29 cellular contexts compared by ENCODE assay signal in genomic region chr1:168959382-168959781, GRCh38.
"Had no signal": no experiment of that assay in that cellular context is flagged by ENCODE, and none has a peak within 500 bp of the region (broad histone marks: within the 10 kb centered on the region; RNA-seq: fewer than 3 reads in every experiment).

No MANE protein-coding gene starts in this region.

- H3K9ac ChIP-seq: neural progenitor cell had no signal

- H2AFZ ChIP-seq: neural progenitor cell had no signal

- H3K4me1 ChIP-seq: left lung, lower lobe of right lung, neural progenitor cell, sigmoid colon, testis, thyroid gland, upper lobe of left lung, vagina had no signal

- H3K36me3 ChIP-seq: heart right ventricle, left lung, lower lobe of right lung, neural progenitor cell, neutrophil, sigmoid colon, stomach, thyroid gland, transverse colon, upper lobe of left lung, vagina had no signal

- DNase-seq: heart right ventricle; hippocampal formation; kidney glomerular epithelial cell; left cardiac atrium; left lung; lower lobe of right lung; mammary epithelial cell; naive B cell; natural killer cell; nephron progenitor cell; occipital lobe; retina; right cardiac atrium; sigmoid colon; stimulated activated CD4-positive, alpha-beta T cell treated with anti-CD3 and anti-CD28 coated beads, Interleukin-12 subunit alpha, Interleukin-12 subunit beta, amount 100 ng/mL, for 4 hours; stimulated activated CD4-positive, alpha-beta T cell treated with anti-CD3 and anti-CD28 coated beads, Interleukin-15, amount 100 ng/mL, for 24 hours; stimulated activated CD4-positive, alpha-beta T cell treated with anti-CD3 and anti-CD28 coated beads, Interleukin-2, amount 100 ng/mL, for 24 hours; stimulated activated CD4-positive, alpha-beta T cell treated with anti-CD3 and anti-CD28 coated beads, Interleukin-4, amount 100 ng/mL, for 1 hour; stimulated activated naive B cell treated with anti-CD40 and anti-IgM and Interleukin-4, amounts not matched to agents 10 μg/mL and 1 μg/mL and 100 μg/mL, for 72 hours; stimulated activated naive CD8-positive, alpha-beta T cell treated with anti-CD3 and anti-CD28 coated beads, Interleukin-15, Interleukin-2, amounts not matched to agents 100 U/mL and 50 U/mL, for 24 hours; stomach; testis; thyroid gland; transverse colon; upper lobe of left lung had no signal

- H3K9me3 ChIP-seq: heart right ventricle, left lung, lower lobe of right lung, neutrophil, sigmoid colon, stomach, testis, thyroid gland, transverse colon, upper lobe of left lung, vagina had no signal

- H3K4me3 ChIP-seq: heart right ventricle, left lung, lower lobe of right lung, neural progenitor cell, sigmoid colon, stomach, testis, thyroid gland, transverse colon, upper lobe of left lung, vagina had no signal

- H3K4me2 ChIP-seq: neural progenitor cell had no signal

- ATAC-seq: heart right ventricle; left lung; lower lobe of right lung; natural killer cell; right cardiac atrium; stimulated activated naive B cell treated with anti-CD40 and anti-IgM and Interleukin-4, amounts not matched to agents 10 μg/mL and 1 μg/mL and 100 μg/mL, for 72 hours; stimulated activated naive CD8-positive, alpha-beta T cell treated with anti-CD3 and anti-CD28 coated beads, Interleukin-15, Interleukin-2, amounts not matched to agents 100 U/mL and 50 U/mL, for 24 hours had no signal

- H3K27me3 ChIP-seq: heart right ventricle, left lung, neural progenitor cell, neutrophil, sigmoid colon, stomach, testis, thyroid gland, transverse colon, upper lobe of left lung, vagina had no signal

- H3K27ac ChIP-seq: left lung, lower lobe of right lung, neural progenitor cell, neutrophil, sigmoid colon, stomach, testis, thyroid gland, upper lobe of left lung, vagina had no signal

- FAIRE-seq: keratinocyte had no signal
